ENCODE assay signal across 7 cellular contexts in the genomic region with DNA sequence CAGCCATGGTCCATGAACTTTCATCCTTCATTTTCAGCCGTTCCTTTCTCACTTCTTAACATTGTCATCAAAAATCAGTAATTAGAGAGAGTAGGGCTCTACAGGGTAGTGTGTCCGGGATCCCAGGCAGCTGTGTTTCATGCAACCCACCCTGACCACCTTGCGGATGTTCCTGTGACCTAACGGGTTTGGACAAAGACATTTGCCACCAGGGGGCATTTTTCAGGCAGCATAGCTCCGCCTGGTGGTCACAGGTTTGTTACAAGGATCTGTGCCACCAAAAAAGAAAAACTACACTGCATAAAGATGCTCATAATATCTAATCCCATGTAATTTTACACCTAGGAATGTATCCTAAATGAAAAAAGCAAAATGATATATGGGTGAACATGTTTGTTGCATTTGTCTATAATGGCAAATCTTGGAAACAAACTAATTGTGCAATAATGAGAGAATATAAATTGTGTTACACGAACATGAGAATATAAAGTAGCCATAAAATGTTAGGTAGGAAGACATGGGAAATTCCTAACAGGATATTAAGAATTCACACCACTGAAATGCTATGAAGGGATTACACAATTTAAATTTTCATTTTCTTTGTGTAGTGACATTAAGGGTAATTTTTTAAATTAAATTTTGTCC.
DNase-seq lines count a peak whose midpoint lies in the region; ATAC-seq, FAIRE-seq and TF ChIP-seq lines count a peak whose summit lies in the region.

No MANE protein-coding gene starts in this region.

- peak; percentile 93 for ATAC-seq in GM12878
- ATAC-seq in GM21390 (IDR thresholded peaks at IDR 0.05; ENCODE audit: unreplicated experiment), result no peak

- TF ChIP-seq RAD21 in GM12878 (IDR thresholded peaks at IDR 0.05; ENCODE audit: insufficient read depth, low read depth, low read length), result peak; percentile 63

- POLR2A ChIA-PET in GM12878 (lab: Charles Lee), result no interaction called here

- no peak overlapping the region for H3K4me3 ChIP-seq in GM12865 (ENCODE audit: low read depth, low read length)
- H3K4me3 ChIP-seq in GM12878, result no peak overlapping the region

- peak; percentile 44 for FAIRE-seq in GM12878 (lab: Jason Lieb, UNC)

- no peak overlapping the region for H2AFZ ChIP-seq in GM12878 (ENCODE audit: control insufficient read depth, low read depth, low read length)

- H4K20me1 ChIP-seq in GM12878 (ENCODE audit: control insufficient read depth, insufficient read depth), result no peaks in the 10 kb centered on the region

- intact Hi-C loops in GM12878 (cut with micrococcal nuclease; ENCODE audit: unreplicated experiment), result loop anchor here (10.0 kb wide), 1 partner anchor 232 kb away; no protein-coding TSS in a partner anchor

- H3K9me3 ChIP-seq in GM12878 (replicated peaks; ENCODE audit: control insufficient read depth, insufficient read depth, low read length), result no peaks in the 10 kb centered on the region

- no peaks in the 10 kb centered on the region for H3K79me2 ChIP-seq in GM12878 (ENCODE audit: control insufficient read depth, insufficient read depth, low read length)

- H3K27me3 ChIP-seq in GM12878 (replicated peaks in 1 of 2; ENCODE audit: control insufficient read depth in 2 of 2, insufficient read depth in 2 of 2, low read length in 1 of 2), result no peaks in the 10 kb centered on the region

- no peaks in the 10 kb centered on the region for H3K4me1 ChIP-seq in GM12878 (ENCODE audit: control insufficient read depth, insufficient read depth, low read length)

- no peak overlapping the region for H3K4me2 ChIP-seq in GM12878 (ENCODE audit: control insufficient read depth, insufficient read depth)

- SMC1A ChIA-PET in GM12878 (lab: Charles Lee; ENCODE audit: uncharacterized antibody, unreplicated experiment), result interaction anchor here (0.8 to 3.8 kb wide), 3 partner anchors 11 to 235 kb away, joined by 3 to 14 read pairs (median 8); no protein-coding TSS in a partner anchor

- RAD21 ChIA-PET in GM12878 (lab: Charles Lee; ENCODE audit: unreplicated experiment), result interaction anchor here (1.1 to 1.8 kb wide), 3 partner anchors 12 to 235 kb away, joined by 3 to 8 read pairs (median 4); no protein-coding TSS in a partner anchor

- WGBS in GM12878 (ENCODE audit: insufficient coverage, insufficient replicate concordance, low lambda C conversion rate, missing lambda C conversion rate), result 43% methylated on average over 6 of the region's 6 CpGs

- H3K27ac ChIP-seq in GM12878 (ENCODE audit: control insufficient read depth, insufficient read depth), result no peak overlapping the region

- no peak overlapping the region for H3K9ac ChIP-seq in GM12878 (ENCODE audit: control insufficient read depth, insufficient read depth, low read length)

- no peaks in the 10 kb centered on the region for H3K36me3 ChIP-seq in GM12878 (ENCODE audit: control insufficient read depth in 2 of 2, insufficient read depth in 2 of 2, low read length in 1 of 2)

- DNase-seq in GM12865 (ENCODE audit: low read depth) (peak; percentile 79), HT1080 (ENCODE audit: low read depth) (peak; percentile 57), SKM-1 (lab: John Stamatoyannopoulos, UW; ENCODE audit: unreplicated experiment) (peak; percentile 9), GM12878 (ENCODE audit: low read depth, low spot score) (no peak), kidney glomerular epithelial cell (lab: John Stamatoyannopoulos, UW) (peak; percentile 58)
- peak; percentile 29 for DNase-seq in stimulated activated CD8-positive, alpha-beta memory T cell treated with anti-CD3 and anti-CD28 coated beads, Interleukin-7, amount 100 ng/mL, for 24 hours (ENCODE audit: low read depth)

- TF ChIP-seq EP300 in GM12878 (IDR thresholded peaks at IDR 0.05; ENCODE audit: borderline replicate concordance in 1 of 2, control insufficient read depth in 1 of 2, low read depth in 2 of 2, low read length in 2 of 2), result no peak

- in situ Hi-C loops in GM12878 (cut with MboI), result no loop called here

- TF ChIP-seq CTCF in GM12865 (IDR thresholded peaks at IDR 0.05; ENCODE audit: insufficient read depth, low read depth, low read length, missing control alignments) (peak; percentile 99), GM12878 (IDR thresholded peaks at IDR 0.05 in 2 of 3, conservative IDR thresholded peaks at IDR 0.05 in 1 of 3; ENCODE audit: control insufficient read depth in 2 of 3, extremely low read depth in 1 of 3, insufficient read depth in 1 of 3, low read depth in 3 of 3, low read length in 3 of 3) (peak; percentile 98 to 99 (median 98))

- no peak for TF ChIP-seq POLR2A in GM12878 (IDR thresholded peaks at IDR 0.05; ENCODE audit: low read depth, low read length)

- BruUV-seq in GM12878 (replicated peaks; lab: Mats Ljungman, UMichigan), result no TSS peak

- CTCF ChIA-PET in GM12878 (lab: Yijun Ruan, JAX), result interaction anchor here (0.7 to 5.6 kb wide), 12 partner anchors 10 to 272 kb away, joined by 3 to 42 read pairs (median 4); no protein-coding TSS in a partner anchor

TF ChIP-seq in GM12878, 131 proteins besides CTCF, POLR2A, EP300 and RAD21 (continues in another document):
- TF ChIP-seq, protein P1, sequence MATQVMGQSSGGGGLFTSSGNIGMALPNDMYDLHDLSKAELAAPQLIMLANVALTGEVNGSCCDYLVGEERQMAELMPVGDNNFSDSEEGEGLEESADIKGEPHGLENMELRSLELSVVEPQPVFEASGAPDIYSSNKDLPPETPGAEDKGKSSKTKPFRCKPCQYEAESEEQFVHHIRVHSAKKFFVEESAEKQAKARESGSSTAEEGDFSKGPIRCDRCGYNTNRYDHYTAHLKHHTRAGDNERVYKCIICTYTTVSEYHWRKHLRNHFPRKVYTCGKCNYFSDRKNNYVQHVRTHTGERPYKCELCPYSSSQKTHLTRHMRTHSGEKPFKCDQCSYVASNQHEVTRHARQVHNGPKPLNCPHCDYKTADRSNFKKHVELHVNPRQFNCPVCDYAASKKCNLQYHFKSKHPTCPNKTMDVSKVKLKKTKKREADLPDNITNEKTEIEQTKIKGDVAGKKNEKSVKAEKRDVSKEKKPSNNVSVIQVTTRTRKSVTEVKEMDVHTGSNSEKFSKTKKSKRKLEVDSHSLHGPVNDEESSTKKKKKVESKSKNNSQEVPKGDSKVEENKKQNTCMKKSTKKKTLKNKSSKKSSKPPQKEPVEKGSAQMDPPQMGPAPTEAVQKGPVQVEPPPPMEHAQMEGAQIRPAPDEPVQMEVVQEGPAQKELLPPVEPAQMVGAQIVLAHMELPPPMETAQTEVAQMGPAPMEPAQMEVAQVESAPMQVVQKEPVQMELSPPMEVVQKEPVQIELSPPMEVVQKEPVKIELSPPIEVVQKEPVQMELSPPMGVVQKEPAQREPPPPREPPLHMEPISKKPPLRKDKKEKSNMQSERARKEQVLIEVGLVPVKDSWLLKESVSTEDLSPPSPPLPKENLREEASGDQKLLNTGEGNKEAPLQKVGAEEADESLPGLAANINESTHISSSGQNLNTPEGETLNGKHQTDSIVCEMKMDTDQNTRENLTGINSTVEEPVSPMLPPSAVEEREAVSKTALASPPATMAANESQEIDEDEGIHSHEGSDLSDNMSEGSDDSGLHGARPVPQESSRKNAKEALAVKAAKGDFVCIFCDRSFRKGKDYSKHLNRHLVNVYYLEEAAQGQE (IDR thresholded peaks at IDR 0.05; ENCODE audit: low read depth, low read length), result no peak
- TF ChIP-seq HCFC1 (IDR thresholded peaks at IDR 0.05; ENCODE audit: low read length) (no peak), SMAD5 (IDR thresholded peaks at IDR 0.05; ENCODE audit: low read depth) (no peak), CEBPB (IDR thresholded peaks at IDR 0.05; ENCODE audit: borderline replicate concordance in 1 of 2, low read depth in 2 of 2, low read length in 2 of 2) (no peak), POLR2AphosphoS5 (IDR thresholded peaks at IDR 0.05; ENCODE audit: low read length) (no peak), RFX5 (IDR thresholded peaks at IDR 0.05; ENCODE audit: low read depth, low read length) (no peak), KDM1A (IDR thresholded peaks at IDR 0.05; ENCODE audit: borderline replicate concordance) (no peak), KAT2A (conservative IDR thresholded peaks at IDR 0.05; ENCODE audit: control insufficient read depth, low read depth, low read length) (no peak), TAF1 (IDR thresholded peaks at IDR 0.05; ENCODE audit: borderline replicate concordance, low read depth, low read length) (no peak), CBX3 (IDR thresholded peaks at IDR 0.05; ENCODE audit: borderline replicate concordance, low read depth) (no peak), SMC3 (IDR thresholded peaks at IDR 0.05; ENCODE audit: borderline replicate concordance, low read length) (peak; percentile 72), MEF2A (IDR thresholded peaks at IDR 0.05; ENCODE audit: insufficient read depth, low read depth, low read length) (no peak), SMAD1 (IDR thresholded peaks at IDR 0.05; ENCODE audit: low read depth, partially characterized antibody) (no peak)
- TF ChIP-seq, protein P2, sequence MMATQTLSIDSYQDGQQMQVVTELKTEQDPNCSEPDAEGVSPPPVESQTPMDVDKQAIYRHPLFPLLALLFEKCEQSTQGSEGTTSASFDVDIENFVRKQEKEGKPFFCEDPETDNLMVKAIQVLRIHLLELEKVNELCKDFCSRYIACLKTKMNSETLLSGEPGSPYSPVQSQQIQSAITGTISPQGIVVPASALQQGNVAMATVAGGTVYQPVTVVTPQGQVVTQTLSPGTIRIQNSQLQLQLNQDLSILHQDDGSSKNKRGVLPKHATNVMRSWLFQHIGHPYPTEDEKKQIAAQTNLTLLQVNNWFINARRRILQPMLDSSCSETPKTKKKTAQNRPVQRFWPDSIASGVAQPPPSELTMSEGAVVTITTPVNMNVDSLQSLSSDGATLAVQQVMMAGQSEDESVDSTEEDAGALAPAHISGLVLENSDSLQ (IDR thresholded peaks at IDR 0.05), result no peak
- TF ChIP-seq, protein P3, sequence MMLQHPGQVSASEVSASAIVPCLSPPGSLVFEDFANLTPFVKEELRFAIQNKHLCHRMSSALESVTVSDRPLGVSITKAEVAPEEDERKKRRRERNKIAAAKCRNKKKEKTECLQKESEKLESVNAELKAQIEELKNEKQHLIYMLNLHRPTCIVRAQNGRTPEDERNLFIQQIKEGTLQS (IDR thresholded peaks at IDR 0.05; ENCODE audit: borderline replicate concordance, extremely low read depth, low read depth, low read length), result 0 out of 2 replicates have a peak, but pooled peaks have one; percentile 38
